Comparison of ENCODE assay signal across 18 cellular contexts in genomic region chr11:63845911-63846310, GRCh38. TPM values are rescaled to one million over a fixed set of nuclear protein-coding genes. Genes with fewer than 3 reads are reported as not detected.
DNase-seq lines count a peak whose midpoint lies in the region; ATAC-seq and TF ChIP-seq lines count a peak whose summit lies in the region.
"Had no signal": no experiment of that assay in that cellular context is flagged by ENCODE, and none has a peak within 500 bp of the region (broad histone marks: within the 10 kb centered on the region; RNA-seq: fewer than 3 reads in every experiment).

No MANE protein-coding gene starts in this region.

- CTCF ChIA-PET in RWPE1 (lab: Yijun Ruan, JAX) = no interaction called here

- no peaks in the 10 kb centered on the region for H3K27me3 ChIP-seq in CD4-positive, CD25-positive, alpha-beta regulatory T cell (ENCODE audit: control insufficient read depth, insufficient read depth, low read length)
- no peaks in the 10 kb centered on the region for H3K27me3 ChIP-seq in esophagus (ENCODE audit: control insufficient read depth in 1 of 2, insufficient read depth in 2 of 2, low read length in 2 of 2)
- H3K27me3 ChIP-seq: sigmoid colon had no signal

- no peak for ATAC-seq in CD4-positive, CD25-positive, alpha-beta regulatory T cell (ENCODE audit: low read depth in 2 of 2)
- ATAC-seq in GM18520 (IDR thresholded peaks at IDR 0.05; ENCODE audit: unreplicated experiment) = no peak
- ATAC-seq in GM18519 (IDR thresholded peaks at IDR 0.05; ENCODE audit: low FRiP score, unreplicated experiment) = no peak
- ATAC-seq: activated CD8-positive, alpha-beta T cell treated with anti-CD3 and anti-CD28 coated beads, Interleukin-2, amount 10 ng/mL, durations not matched to agents 7 days and 5 days had no signal

- H3K9me3 Mint-ChIP-seq in CD4-positive, CD25-positive, alpha-beta regulatory T cell = no peaks in the 10 kb centered on the region
- H3K9me3 Mint-ChIP-seq: CD4-positive, alpha-beta memory T cell had no signal

- POLR2A ChIA-PET in RWPE1 (lab: Yijun Ruan, JAX; ENCODE audit: low non-redundant PET) = no interaction called here

- no peak for DNase-seq in CD4-positive, CD25-positive, alpha-beta regulatory T cell
- no peak for DNase-seq in RWPE1 (ENCODE audit: low spot score)
- DNase-seq in D341Med (ENCODE audit: low spot score) = no peak
- DNase-seq: activated CD4-positive, CD25-positive, alpha-beta regulatory T cell; activated CD8-positive, alpha-beta T cell treated with anti-CD3 and anti-CD28 coated beads, Interleukin-2, amount 10 ng/mL, durations not matched to agents 7 days and 5 days; activated T-cell treated with anti-CD3 and anti-CD28 coated beads, Interleukin-2, amount 50 U/mL, for 48 hours; CD4-positive, alpha-beta memory T cell; central memory CD4-positive, alpha-beta T cell; left cardiac atrium; NCI-H1694 treated with DMSO at 0.1 percent for 48 hours; sigmoid colon; stimulated activated CD4-positive, alpha-beta T cell treated with anti-CD3 and anti-CD28 coated beads, Interleukin-4, amount 100 ng/mL, for 24 hours; stimulated activated CD8-positive, alpha-beta memory T cell treated with anti-CD3 and anti-CD28 coated beads, Interleukin-4, amount 100 ng/mL, for 48 hours; T-helper 2 cell had no signal

- H3K4me1 Mint-ChIP-seq in CD4-positive, CD25-positive, alpha-beta regulatory T cell = peaks cover 5 to 89% (median 74%) of the 10 kb centered on the region in 4 donors

- H3K9me3 ChIP-seq in CD4-positive, CD25-positive, alpha-beta regulatory T cell (ENCODE audit: control insufficient read depth in 2 of 2, low read length in 2 of 2) = no peaks in the 10 kb centered on the region
- no peaks in the 10 kb centered on the region for H3K9me3 ChIP-seq in esophagus (ENCODE audit: control insufficient read depth in 2 of 2, insufficient read depth in 1 of 2, low read depth in 1 of 2, low read length in 1 of 2)
- H3K9me3 ChIP-seq: sigmoid colon had no signal

- H3K27me3 Mint-ChIP-seq in CD4-positive, CD25-positive, alpha-beta regulatory T cell = no peaks in the 10 kb centered on the region
- H3K27me3 Mint-ChIP-seq: CD4-positive, alpha-beta memory T cell had no signal

- TF ChIP-seq CTCF in RWPE1 (conservative IDR thresholded peaks at IDR 0.05; ENCODE audit: low read depth) = no peak

- peaks cover 53% of the 10 kb centered on the region for H3K36me3 ChIP-seq in CD4-positive, CD25-positive, alpha-beta regulatory T cell (ENCODE audit: control insufficient read depth, insufficient read depth, low read length)
- peaks cover 3 to 7% of the 10 kb centered on the region in 2 donors for H3K36me3 ChIP-seq in esophagus (ENCODE audit: control insufficient read depth in 2 of 2, insufficient read depth in 2 of 2, low read length in 1 of 2)

- H3K4me3 Mint-ChIP-seq in CD4-positive, CD25-positive, alpha-beta regulatory T cell = peak overlapping the region in 2 of 4 donors; percentile 31 to 52
- H3K4me3 Mint-ChIP-seq: activated CD8-positive, alpha-beta T cell treated with anti-CD3 and anti-CD28 coated beads, Interleukin-2, amount 10 ng/mL, durations not matched to agents 7 days and 5 days had no signal

- H3K27ac Mint-ChIP-seq in CD4-positive, CD25-positive, alpha-beta regulatory T cell = peak overlapping the region; percentile 17 to 74 (median 62)
- H3K27ac Mint-ChIP-seq: activated CD8-positive, alpha-beta T cell treated with anti-CD3 and anti-CD28 coated beads, Interleukin-2, amount 10 ng/mL, durations not matched to agents 7 days and 5 days had no signal

- peaks cover 56% of the 10 kb centered on the region for H3K4me1 ChIP-seq in CD4-positive, CD25-positive, alpha-beta regulatory T cell (ENCODE audit: control insufficient read depth, insufficient read depth, low read length, poor library complexity, severe bottlenecking)
- H3K4me1 ChIP-seq in esophagus (ENCODE audit: control insufficient read depth in 2 of 2, insufficient read depth in 2 of 2, low read length in 1 of 2) = peaks cover 11 to 18% of the 10 kb centered on the region in 2 donors

- 86 to 87% methylated on average over 7 of the region's 7 CpGs for WGBS in esophagus, 2 donors

- no peak overlapping the region for H3K27ac ChIP-seq in CD4-positive, CD25-positive, alpha-beta regulatory T cell (ENCODE audit: insufficient read depth, low read length, poor library complexity, severe bottlenecking)
- H3K27ac ChIP-seq in RWPE1 (peak overlapping the region; percentile 59), esophagus (ENCODE audit: low read depth in 2 of 2, low read length in 1 of 2) (peak overlapping the region; percentile 49 to 85), skin epidermis (peak overlapping the region in 11 of 21 experiments; percentile 1 to 79 (median 17))

- H3K36me3 Mint-ChIP-seq in CD4-positive, CD25-positive, alpha-beta regulatory T cell = peaks cover 16% of the 10 kb centered on the region

- no peak overlapping the region for H3K4me3 ChIP-seq in CD4-positive, CD25-positive, alpha-beta regulatory T cell (ENCODE audit: low read depth, low read length)
- no peak overlapping the region for H3K4me3 ChIP-seq in esophagus (ENCODE audit: low read depth in 1 of 2, low read length in 2 of 2)
- H3K4me3 ChIP-seq in skin epidermis = no peak overlapping the region
- H3K4me3 ChIP-seq: sigmoid colon had no signal

RNA-seq across cellular contexts. Expression of gene MARK2, which starts 7.0 kb away (rescaled TPM):
- total RNA-seq in CD4-positive, CD25-positive, alpha-beta regulatory T cell = 66.6 TPM
- 10 to 100 TPM; 29.3 to 39.9 (median 36.4) TPM for polyA plus RNA-seq in CD4-positive, CD25-positive, alpha-beta regulatory T cell
- polyA plus RNA-seq in esophagus = 10 to 100 TPM; 29.5 to 29.9 TPM

RNA-seq across cellular contexts. Expression of gene SPINDOC, which starts 32.7 kb away (rescaled TPM):
- 11.1 TPM for total RNA-seq in CD4-positive, CD25-positive, alpha-beta regulatory T cell
- under 1 TPM; 0.41 to 1.00 (median 0.58) TPM for polyA plus RNA-seq in CD4-positive, CD25-positive, alpha-beta regulatory T cell
- 10 to 100 TPM in 1 of 2 donors, 1 to 10 TPM in 1; 5.9 to 10.2 TPM for polyA plus RNA-seq in esophagus
